27 cellular contexts compared by ENCODE assay signal in genomic region chr17:2869604-2870003, GRCh38.
"Had no signal": no experiment of that assay in that cellular context is flagged by ENCODE, and none has a peak within 500 bp of the region (broad histone marks: within the 10 kb centered on the region; RNA-seq: fewer than 3 reads in every experiment).

No MANE protein-coding gene starts in this region.

- DNase-seq: activated CD4-positive, alpha-beta T cell treated with anti-CD3 and anti-CD28 coated beads for 48 hours; activated CD4-positive, alpha-beta T cell treated with anti-CD3 and anti-CD28 coated beads, Interleukin-2, amount 50 U/mL, for 48 hours; activated CD4-positive, CD25-positive, alpha-beta regulatory T cell; activated CD8-positive, alpha-beta memory T cell treated with anti-CD3 and anti-CD28 coated beads for 24 hours; activated effector memory CD4-positive, alpha-beta T cell treated with Interleukin-2 at 50 U/mL for 16 hours; activated naive CD4-positive, alpha-beta T cell treated with Interleukin-2 at 50 U/mL for 16 hours; activated naive CD8-positive, alpha-beta T cell treated with anti-CD3 and anti-CD28 coated beads for 36 hours; adrenal gland; aorta; dorsolateral prefrontal cortex; effector memory CD4-positive, alpha-beta T cell; erythroblast; heart right ventricle; lower lobe of right lung; mesenchymal stem cell; mucosa of descending colon; nephron progenitor cell; right cardiac atrium; spleen; stimulated activated naive CD4-positive, alpha-beta T cell; T-helper 2 cell; tibial artery had no signal

- H3K27ac ChIP-seq: adrenal gland, cardiac muscle cell, coronary artery, dorsolateral prefrontal cortex, gastroesophageal sphincter, heart right ventricle, lower lobe of right lung, spleen, suprapubic skin, tibial artery had no signal

- H3K4me3 Mint-ChIP-seq: activated naive CD8-positive, alpha-beta T cell treated with anti-CD3 and anti-CD28 coated beads for 36 hours; brain; nephron progenitor cell had no signal

- H3K27me3 ChIP-seq: adrenal gland, cardiac muscle cell, gastroesophageal sphincter, heart right ventricle, suprapubic skin, tibial artery had no signal

- H3K4me1 ChIP-seq: adrenal gland, gastroesophageal sphincter, lower lobe of right lung, spleen, suprapubic skin had no signal

- H3K36me3 Mint-ChIP-seq: activated naive CD8-positive, alpha-beta T cell treated with anti-CD3 and anti-CD28 coated beads for 36 hours; brain had no signal

- H3K9me3 Mint-ChIP-seq: activated naive CD8-positive, alpha-beta T cell treated with anti-CD3 and anti-CD28 coated beads for 36 hours; brain; nephron progenitor cell had no signal

- H3K36me3 ChIP-seq: adrenal gland, cardiac muscle cell, gastroesophageal sphincter, heart right ventricle, lower lobe of right lung, suprapubic skin, tibial artery had no signal

- H3K27me3 Mint-ChIP-seq: activated naive CD8-positive, alpha-beta T cell treated with anti-CD3 and anti-CD28 coated beads for 36 hours had no signal

- H3K9me3 ChIP-seq: adrenal gland, gastroesophageal sphincter, heart right ventricle, lower lobe of right lung, mucosa of descending colon, spleen, suprapubic skin, tibial artery had no signal

- H3K4me3 ChIP-seq: adrenal gland, cardiac muscle cell, coronary artery, dorsolateral prefrontal cortex, gastroesophageal sphincter, heart right ventricle, lower lobe of right lung, mucosa of descending colon, spleen, suprapubic skin, tibial artery had no signal

- H3K27ac Mint-ChIP-seq: activated naive CD8-positive, alpha-beta T cell treated with anti-CD3 and anti-CD28 coated beads for 36 hours; brain; nephron progenitor cell had no signal

- H3K4me1 Mint-ChIP-seq: activated naive CD8-positive, alpha-beta T cell treated with anti-CD3 and anti-CD28 coated beads for 36 hours had no signal

- ATAC-seq: gastroesophageal sphincter, lower lobe of right lung, mucosa of descending colon had no signal
